8 cellular contexts compared by ENCODE assay signal in the genomic region with DNA sequence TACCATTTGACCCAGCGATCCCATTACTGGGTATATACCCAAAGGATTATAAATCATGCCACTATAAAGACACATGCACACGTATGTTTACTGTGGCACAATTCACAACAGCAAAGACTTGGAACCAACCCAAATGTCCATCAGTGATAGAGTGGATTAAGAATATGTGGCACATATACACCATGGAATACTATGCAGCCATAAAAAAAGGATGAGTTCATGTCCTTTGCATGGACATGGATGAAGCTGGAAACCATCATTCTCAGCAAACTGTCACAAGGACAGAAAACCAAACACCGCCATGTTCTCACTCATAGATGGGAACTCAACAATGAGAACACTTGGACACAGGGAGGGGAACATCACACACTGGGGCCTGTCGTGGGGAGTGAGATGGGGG. TPM values are rescaled to one million over a fixed set of nuclear protein-coding genes. Genes with fewer than 3 reads are reported as not detected.
DNase-seq lines count a peak whose midpoint lies in the region; ATAC-seq, FAIRE-seq and TF ChIP-seq lines count a peak whose summit lies in the region.
"Not testable (repeated sequence)": the region's sequence is repeated elsewhere in the genome, so short reads cannot be mapped to it uniquely, and the experiment has no call there.

No MANE protein-coding gene starts in this region.

- TF ChIP-seq CTCF in CD4-positive, alpha-beta T cell (IDR thresholded peaks at IDR 0.05); activated B cell treated with CpG ODN at 0.5 μM for 24 hours (IDR thresholded peaks at IDR 0.05); endothelial cell of umbilical vein (IDR thresholded peaks at IDR 0.05; ENCODE audit: extremely low read depth in 1 of 2, insufficient read depth in 1 of 2, low read depth in 1 of 2, low read length in 2 of 2); right lobe of liver (IDR thresholded peaks at IDR 0.05); ovary (IDR thresholded peaks at IDR 0.05); tibial artery (IDR thresholded peaks at IDR 0.05): not testable (repeated sequence)

- H3K27ac ChIP-seq in CD4-positive, alpha-beta T cell (ENCODE audit: low read depth, low read length); endothelial cell of umbilical vein (ENCODE audit: insufficient read depth, low read depth, low read length); right lobe of liver; ovary; tibial artery: not testable (repeated sequence)

- intact Hi-C loops in CD4-positive, alpha-beta T cell (cut with DNase I, micrococcal nuclease), result loop anchor here (5.0 to 10.0 kb wide), 3 partner anchors 56 to 426 kb away; partner anchors contain the start of gene WASHC2C (in 1 of the 2)
- intact Hi-C loops in activated B cell treated with CpG ODN at 0.5 μM for 24 hours (cut with micrococcal nuclease), result loop anchor here (5.0 kb wide), 5 partner anchors 79 to 669 kb away; partner anchors contain the start of gene ZNF22
- intact Hi-C loops in endothelial cell of umbilical vein (cut with micrococcal nuclease); ovary (cut with DNase I); tibial artery (cut with DNase I; ENCODE audit: low total_unique reads): not testable (repeated sequence)
- intact Hi-C loops in right lobe of liver (cut with DNase I), result loop anchor here (10.0 kb wide), 1 partner anchor 206 kb away; no protein-coding TSS in a partner anchor

- WGBS in right lobe of liver (ENCODE audit: insufficient coverage, low coverage, low lambda C conversion rate, missing lambda C conversion rate), result 77% methylated on average over 3 of the region's 4 CpGs
- WGBS in ovary, 3 donors, result 82 to 89% (median 87%) methylated on average over 4 of the region's 4 CpGs

- TSS peak; percentile 19 for BruUV-seq in endothelial cell of umbilical vein (replicated peaks; lab: Mats Ljungman, UMichigan)

- H3K36me3 Mint-ChIP-seq in CD4-positive, alpha-beta T cell (ENCODE audit: low read depth); IgD-negative memory B cell; activated B cell treated with CpG ODN at 0.5 μM for 24 hours (ENCODE audit: low read depth): not testable (repeated sequence)

- not testable (repeated sequence) for H3K79me2 ChIP-seq in endothelial cell of umbilical vein (ENCODE audit: control insufficient read depth, insufficient read depth, low read length)

- TF ChIP-seq POLR2A in endothelial cell of umbilical vein (IDR thresholded peaks at IDR 0.05; ENCODE audit: low read depth, low read length); right lobe of liver (IDR thresholded peaks at IDR 0.05); ovary (IDR thresholded peaks at IDR 0.05): not testable (repeated sequence)

- H3K9ac ChIP-seq in adipocyte (ENCODE audit: low read length); endothelial cell of umbilical vein (replicated peaks; ENCODE audit: extremely low read depth, insufficient read depth, low read length): not testable (repeated sequence)

- peak overlapping the region; percentile 85 for H3K4me2 ChIP-seq in endothelial cell of umbilical vein (ENCODE audit: insufficient read depth, low read length)

- H3K36me3 ChIP-seq in adipocyte (ENCODE audit: control insufficient read depth, insufficient read depth, low read length, severe bottlenecking); endothelial cell of umbilical vein (ENCODE audit: control insufficient read depth in 2 of 2, extremely low read depth in 1 of 2, insufficient read depth in 2 of 2, low read length in 2 of 2); right lobe of liver; ovary; tibial artery: not testable (repeated sequence)

- POLR2A ChIA-PET in CD4-positive, alpha-beta T cell (lab: Charles Lee), result interaction anchor here (1.1 to 1.5 kb wide), 6 partner anchors 9 to 206 kb away, joined by 3 to 15 read pairs (median 6); partner anchors contain the start of gene WASHC2C
- POLR2A ChIA-PET in activated B cell treated with CpG ODN at 0.5 μM for 24 hours (lab: Charles Lee), result interaction anchor here (0.7 to 1.5 kb wide), 6 partner anchors 13 to 421 kb away, joined by 3 to 17 read pairs (median 5); no protein-coding TSS in a partner anchor
- POLR2A ChIA-PET in endothelial cell of umbilical vein (lab: Charles Lee), result not testable (repeated sequence)

- not testable (repeated sequence) for H3K9me3 Mint-ChIP-seq in CD4-positive, alpha-beta T cell; IgD-negative memory B cell; activated B cell treated with CpG ODN at 0.5 μM for 24 hours

- DNase-seq in CD4-positive, alpha-beta T cell; activated B cell treated with CpG ODN at 0.5 μM for 24 hours; adipocyte (ENCODE audit: low read depth); endothelial cell of umbilical vein (ENCODE audit: low read depth, low spot score); right lobe of liver; ovary; tibial artery: not testable (repeated sequence)

- H3K4me3 ChIP-seq in adipocyte (ENCODE audit: low read length) (peak overlapping the region; percentile 96), right lobe of liver (peak overlapping the region in 2 of 3 donors; percentile 68 to 71), ovary (peak overlapping the region; percentile 79), tibial artery (peak overlapping the region; percentile 72 to 76)
- not testable (repeated sequence) for H3K4me3 ChIP-seq in endothelial cell of umbilical vein (replicated peaks in 1 of 3; ENCODE audit: insufficient read depth in 1 of 3, low read depth in 1 of 3, low read length in 3 of 3)

- H3K27me3 ChIP-seq in CD4-positive, alpha-beta T cell (ENCODE audit: control insufficient read depth, insufficient read depth, low read length); adipocyte (replicated peaks; ENCODE audit: control insufficient read depth, insufficient read depth, low read length); endothelial cell of umbilical vein (ENCODE audit: control insufficient read depth in 2 of 2, insufficient read depth in 2 of 2, low read length in 2 of 2); right lobe of liver; ovary; tibial artery: not testable (repeated sequence)

- H3K27me3 Mint-ChIP-seq in CD4-positive, alpha-beta T cell; IgD-negative memory B cell; activated B cell treated with CpG ODN at 0.5 μM for 24 hours: not testable (repeated sequence)

- dilution Hi-C loops in endothelial cell of umbilical vein (cut with MboI; ENCODE audit: extremely low pct_ligation_motif_present, low sequenced_read_pairs), result not testable (repeated sequence)

- not testable (repeated sequence) for H3K9me1 ChIP-seq in endothelial cell of umbilical vein (replicated peaks; ENCODE audit: control insufficient read depth, extremely low read depth, insufficient read depth, low read length)

- FAIRE-seq in endothelial cell of umbilical vein (lab: Jason Lieb, UNC), result not testable (repeated sequence)

- H4K20me1 ChIP-seq in endothelial cell of umbilical vein (replicated peaks; ENCODE audit: control insufficient read depth, extremely low read depth, insufficient read depth, low read length), result not testable (repeated sequence)

- H3K4me1 ChIP-seq in adipocyte (ENCODE audit: control insufficient read depth, insufficient read depth, low read length); endothelial cell of umbilical vein (ENCODE audit: control insufficient read depth, extremely low read depth, insufficient read depth, low read length); right lobe of liver; ovary (ENCODE audit: insufficient read depth): not testable (repeated sequence)
- H3K4me1 ChIP-seq in tibial artery, result peaks cover 0 to 15% (median 5%) of the 10 kb centered on the region in 4 donors

- CTCF ChIA-PET in CD4-positive, alpha-beta T cell (lab: Charles Lee), result interaction anchor here (1.5 kb wide), 1 partner anchor 8 kb away, joined by 5 read pairs; no protein-coding TSS in a partner anchor
- CTCF ChIA-PET in activated B cell treated with CpG ODN at 0.5 μM for 24 hours (lab: Charles Lee) (interaction anchor here (0.9 to 3.8 kb wide), 9 partner anchors 79 to 436 kb away, joined by 3 to 48 read pairs (median 5); no protein-coding TSS in a partner anchor), endothelial cell of umbilical vein (lab: Charles Lee) (interaction anchor here (1.1 to 3.7 kb wide), 5 partner anchors 8 to 436 kb away, joined by 5 to 84 read pairs (median 9); no protein-coding TSS in a partner anchor)

- H3K4me3 Mint-ChIP-seq in CD4-positive, alpha-beta T cell, result peak overlapping the region; percentile 94
- H3K4me3 Mint-ChIP-seq in IgD-negative memory B cell, result peak overlapping the region; percentile 86 to 95 (median 90)
- peak overlapping the region; percentile 87 for H3K4me3 Mint-ChIP-seq in activated B cell treated with CpG ODN at 0.5 μM for 24 hours

- H2AFZ ChIP-seq in endothelial cell of umbilical vein (ENCODE audit: low read depth, low read length), result not testable (repeated sequence)

- not testable (repeated sequence) for TF ChIP-seq EP300 in ovary (IDR thresholded peaks at IDR 0.05)

- H3K9me3 ChIP-seq in CD4-positive, alpha-beta T cell (ENCODE audit: control insufficient read depth, low read length); adipocyte (ENCODE audit: control insufficient read depth, low read length); endothelial cell of umbilical vein (replicated peaks; ENCODE audit: control insufficient read depth, insufficient read depth, low read length); right lobe of liver; ovary; tibial artery: not testable (repeated sequence)

- ATAC-seq in CD4-positive, alpha-beta T cell (ENCODE audit: poor library complexity); activated B cell treated with CpG ODN at 0.5 μM for 24 hours (ENCODE audit: low read depth); right lobe of liver: not testable (repeated sequence)

- peak overlapping the region; percentile 87 for H3K27ac Mint-ChIP-seq in CD4-positive, alpha-beta T cell
- H3K27ac Mint-ChIP-seq in IgD-negative memory B cell (peak overlapping the region in 2 of 3 donors; percentile 63 to 69), activated B cell treated with CpG ODN at 0.5 μM for 24 hours (peak overlapping the region; percentile 18)

- peaks cover 42% of the 10 kb centered on the region for H3K4me1 Mint-ChIP-seq in CD4-positive, alpha-beta T cell (ENCODE audit: low read depth)
- H3K4me1 Mint-ChIP-seq in IgD-negative memory B cell, result peaks cover 17 to 35% (median 24%) of the 10 kb centered on the region in 3 donors
- peaks cover 28% of the 10 kb centered on the region for H3K4me1 Mint-ChIP-seq in activated B cell treated with CpG ODN at 0.5 μM for 24 hours

RNA-seq across cellular contexts. Expression of gene ZFAND4, which starts 1.3 kb away (rescaled TPM):
- total RNA-seq in CD4-positive, alpha-beta T cell, result 10 to 100 TPM; 30.4 to 34.5 TPM
- polyA plus RNA-seq in IgD-negative memory B cell (16.6 TPM), endothelial cell of umbilical vein (1.5 TPM in 2 replicates), ovary (1 to 10 TPM; 4.4 to 7.1 TPM)
- total RNA-seq in activated B cell treated with CpG ODN at 0.5 μM for 24 hours (19.8 and 22.1 TPM in 2 replicates), endothelial cell of umbilical vein (7.2 and 7.8 TPM in 2 replicates), right lobe of liver (10 to 100 TPM in 3 of 6 experiments, 1 to 10 TPM in 3; 6.3 to 15.2 (median 9.3) TPM), ovary (10 to 100 TPM; 12.1 to 21.9 (median 15.2) TPM)
- polyA plus RNA-seq in endothelial cell of umbilical vein (2011; cell fraction: cytosol; rRNA removed), result 1.7 and 2.5 TPM in 2 replicates
- polyA plus RNA-seq in endothelial cell of umbilical vein (2011; cell fraction: nucleus; rRNA removed), result 2.9 and 3.8 TPM in 2 replicates
- 3.4 and 3.6 TPM in 2 replicates for polyA plus RNA-seq in endothelial cell of umbilical vein (2012)
- polyA minus RNA-seq in endothelial cell of umbilical vein, result 4.1 and 6.1 TPM in 2 replicates
- polyA minus RNA-seq in endothelial cell of umbilical vein (2011; cell fraction: cytosol; rRNA and poly(A)+ RNA removed), result 2.4 TPM
- 7.9 and 8.5 TPM in 2 replicates for polyA minus RNA-seq in endothelial cell of umbilical vein (2011; cell fraction: nucleus; rRNA and poly(A)+ RNA removed)

RNA-seq across cellular contexts. Expression of gene WASHC2C, which starts 55.8 kb away (rescaled TPM):
- 10 to 100 TPM; 62.9 to 69.3 TPM for total RNA-seq in CD4-positive, alpha-beta T cell
- polyA plus RNA-seq in IgD-negative memory B cell, result 31.7 TPM
- total RNA-seq in activated B cell treated with CpG ODN at 0.5 μM for 24 hours, result 67.0 and 74.1 TPM in 2 replicates
- 43.3 and 48.6 TPM in 2 replicates for total RNA-seq in endothelial cell of umbilical vein
- 11.1 and 13.9 TPM in 2 replicates for polyA plus RNA-seq in endothelial cell of umbilical vein
- polyA plus RNA-seq in endothelial cell of umbilical vein (2011; cell fraction: cytosol; rRNA removed), result 12.1 and 13.7 TPM in 2 replicates
- 89.3 and 110 TPM in 2 replicates for polyA plus RNA-seq in endothelial cell of umbilical vein (2011; cell fraction: nucleus; rRNA removed)
- polyA plus RNA-seq in endothelial cell of umbilical vein (2012), result 31.9 and 32.6 TPM in 2 replicates
- polyA minus RNA-seq in endothelial cell of umbilical vein, result 30.3 and 35.7 TPM in 2 replicates
- polyA minus RNA-seq in endothelial cell of umbilical vein (2011; cell fraction: cytosol; rRNA and poly(A)+ RNA removed), result 11.6 TPM
- 43.9 and 55.4 TPM in 2 replicates for polyA minus RNA-seq in endothelial cell of umbilical vein (2011; cell fraction: nucleus; rRNA and poly(A)+ RNA removed)
- 10 to 100 TPM; 10.0 to 25.5 (median 23.1) TPM for total RNA-seq in right lobe of liver
- total RNA-seq in ovary, result 10 to 100 TPM; 25.3 to 52.8 (median 39.4) TPM
- 10 to 100 TPM; 30.5 to 54.8 TPM for polyA plus RNA-seq in ovary

Comparison
In these comparisons a context has a peak if more than half of its experiments do, and no peak if none do; other contexts are left out.
1. H3K27ac Mint-ChIP-seq: peak in every context shown above with its lines; median percentile 87 in CD4-positive, alpha-beta T cell; 66 in IgD-negative memory B cell; 18 in activated B cell treated with CpG ODN at 0.5 μM for 24 hours.